Comparison of ENCODE assay signal across 12 cellular contexts in the genomic region with DNA sequence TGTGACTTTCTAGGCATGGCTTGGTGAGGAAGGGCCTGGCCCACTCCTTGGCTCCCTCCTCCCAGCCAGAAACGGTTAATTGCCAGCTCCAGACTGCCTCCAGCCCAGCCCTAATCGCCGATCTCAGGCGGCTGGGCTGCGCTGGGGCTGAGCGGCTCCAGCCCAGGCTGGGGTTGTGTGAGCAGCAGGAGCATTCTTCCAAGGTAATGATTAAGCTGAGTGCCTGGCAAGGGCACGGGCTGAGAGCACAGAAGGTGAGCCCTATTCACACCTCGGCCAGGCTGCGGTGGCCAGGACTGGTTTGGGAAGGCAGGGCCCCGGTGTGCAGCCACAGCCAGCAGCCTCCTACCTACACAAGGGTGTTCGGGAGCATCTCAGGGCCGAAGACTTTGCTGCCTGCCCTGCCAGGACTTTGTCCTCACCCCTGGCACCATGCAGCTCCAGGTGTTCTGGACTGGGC. TPM values are rescaled to one million over a fixed set of nuclear protein-coding genes. Genes with fewer than 3 reads are reported as not detected.
A peak's percentile ranks its signal among the peaks of the same experiment; 100 is the strongest.
DNase-seq lines count a peak whose midpoint lies in the region; ATAC-seq and TF ChIP-seq lines count a peak whose summit lies in the region.
"Had no signal": no experiment of that assay in that cellular context is flagged by ENCODE, and none has a peak within 500 bp of the region (broad histone marks: within the 10 kb centered on the region; RNA-seq: fewer than 3 reads in every experiment).

Gene TMEM72, plus strand, starts transcription at position 257 of the 460 bp plus-strand sequence. Its CDS starts 176 bp downstream, at position 433.

- no peak within 1 kb of the TSS for H3K27ac ChIP-seq in CD4-positive, alpha-beta T cell (ENCODE audit: low read depth, low read length)
- H3K27ac ChIP-seq: RWPE1 had no signal

- intact Hi-C loops in CD4-positive, alpha-beta T cell (cut with DNase I, micrococcal nuclease) = no loop called here

- no peak for TF ChIP-seq CTCF in CD4-positive, alpha-beta T cell (IDR thresholded peaks at IDR 0.05)

- no peaks in the 10 kb centered on the region for H3K27me3 Mint-ChIP-seq in CD4-positive, alpha-beta T cell

- no peak within 1 kb of the TSS for H3K4me3 Mint-ChIP-seq in CD4-positive, alpha-beta T cell

- no peaks in the 10 kb centered on the region for H3K27me3 ChIP-seq in CD4-positive, alpha-beta T cell (ENCODE audit: control insufficient read depth, insufficient read depth, low read length)

- ATAC-seq in GM21717 (IDR thresholded peaks at IDR 0.05; ENCODE audit: unreplicated experiment) (no peak), GM18870 (IDR thresholded peaks at IDR 0.05; ENCODE audit: unreplicated experiment) (no peak)
- ATAC-seq in CD4-positive, alpha-beta T cell (ENCODE audit: poor library complexity) = no peak

- no peaks in the 10 kb centered on the region for H3K36me3 Mint-ChIP-seq in CD4-positive, alpha-beta T cell (ENCODE audit: low read depth)

- H3K27ac Mint-ChIP-seq in CD4-positive, alpha-beta T cell = no peak within 1 kb of the TSS

- CTCF ChIA-PET in CD4-positive, alpha-beta T cell (lab: Charles Lee) = no interaction called here

- peaks cover 14% of the 10 kb centered on the region for H3K4me1 Mint-ChIP-seq in CD4-positive, alpha-beta T cell (ENCODE audit: low read depth)

- no peaks in the 10 kb centered on the region for H3K9me3 Mint-ChIP-seq in CD4-positive, alpha-beta T cell

- POLR2A ChIA-PET in CD4-positive, alpha-beta T cell (lab: Charles Lee) = no interaction called here

- no peak for TF ChIP-seq POLR2A in erythroblast (IDR thresholded peaks at IDR 0.05; ENCODE audit: low read length)

- H3K9me3 ChIP-seq in CD4-positive, alpha-beta T cell (ENCODE audit: control insufficient read depth, low read length) = no peaks in the 10 kb centered on the region

- DNase-seq in COLO668 (lab: John Stamatoyannopoulos, UW; ENCODE audit: unreplicated experiment) (peak; percentile 76), NCI-H2107 (lab: John Stamatoyannopoulos, UW) (peak; percentile 17), erythroblast (lab: John Stamatoyannopoulos, UW) (peak; percentile 54 to 75), mucosa of gallbladder (ENCODE audit: low spot score) (peak; percentile 71), anterior cingulate cortex (lab: John Stamatoyannopoulos, UW) (no peak)
- DNase-seq in CD4-positive, alpha-beta T cell = no peak
- DNase-seq: activated CD4-positive, alpha-beta T cell treated with anti-CD3 and anti-CD28 coated beads for 48 hours; MV-4-11; stimulated activated CD8-positive, alpha-beta memory T cell treated with anti-CD3 and anti-CD28 coated beads, Interleukin-4, amount 100 ng/mL, for 48 hours had no signal

RNA-seq across cellular contexts. Expression of gene TMEM72, which starts in this region (rescaled TPM):
- not detected for total RNA-seq in mucosa of gallbladder
- not detected for total RNA-seq in CD4-positive, alpha-beta T cell

Comparison
In these comparisons a context has a peak if more than half of its experiments do, and no peak if none do; other contexts are left out.
1. Peak in DNase-seq in mucosa of gallbladder; RNA of the gene not detected or under 1 TPM.
2. DNase-seq: peak in COLO668 (single experiment), NCI-H2107 (single experiment) and erythroblast (2 of 2); none in anterior cingulate cortex (0 of 58) and CD4-positive, alpha-beta T cell (0 of 10).